In the genomic region with DNA sequence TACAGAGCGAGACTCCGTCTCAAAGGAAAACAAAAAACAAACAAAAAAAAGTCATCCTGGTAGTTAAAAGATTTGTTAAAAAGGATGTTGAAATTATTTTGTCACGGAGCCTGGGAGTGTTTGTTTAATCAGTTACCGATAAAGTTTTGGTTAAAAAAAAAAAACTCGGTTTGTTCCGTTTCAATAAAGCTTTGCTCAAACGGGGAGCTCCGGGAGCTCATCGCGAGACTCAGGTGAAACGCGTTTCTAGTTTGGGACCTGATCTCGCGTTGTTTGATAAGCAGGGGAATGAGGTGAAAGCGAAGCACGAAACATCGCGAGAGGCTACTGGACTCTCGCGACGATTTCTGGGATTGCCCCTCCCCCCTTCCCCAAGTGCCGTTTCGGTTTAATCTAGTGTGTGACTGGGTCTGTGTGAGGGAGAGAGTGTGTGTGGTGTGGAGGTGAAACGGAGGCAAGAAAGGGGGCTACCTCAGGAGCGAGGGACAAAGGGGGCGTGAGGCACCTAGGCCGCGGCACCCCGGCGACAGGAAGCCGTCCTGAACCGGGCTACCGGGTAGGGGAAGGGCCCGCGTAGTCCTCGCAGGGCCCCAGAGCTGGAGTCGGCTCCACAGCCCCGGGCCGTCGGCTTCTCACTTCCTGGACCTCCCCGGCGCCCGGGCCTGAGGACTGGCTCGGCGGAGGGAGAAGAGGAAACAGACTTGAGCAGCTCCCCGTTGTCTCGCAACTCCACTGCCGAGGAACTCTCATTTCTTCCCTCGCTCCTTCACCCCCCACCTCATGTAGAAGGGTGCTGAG, we compare ENCODE assay signal across 1 cellular context.
TF ChIP-seq lines count a peak whose summit lies in the region.

Gene CDK12, plus strand, starts transcription at position 374 of the 798 bp plus-strand sequence. CDS start 586 bp downstream, outside the sequence.

TF ChIP-seq in GM12878, 131 proteins besides CTCF, POLR2A, EP300 and RAD21 (continued from another document and continues in another):
- no peak; the same call in 1 of the 2 replicates for TF ChIP-seq CEBPZ (IDR thresholded peaks at IDR 0.05; ENCODE audit: low read depth, low read length)
- TF ChIP-seq FOS (IDR thresholded peaks at IDR 0.05; ENCODE audit: borderline replicate concordance, extremely low read depth, insufficient read length): no peak
- TF ChIP-seq, protein P1, sequence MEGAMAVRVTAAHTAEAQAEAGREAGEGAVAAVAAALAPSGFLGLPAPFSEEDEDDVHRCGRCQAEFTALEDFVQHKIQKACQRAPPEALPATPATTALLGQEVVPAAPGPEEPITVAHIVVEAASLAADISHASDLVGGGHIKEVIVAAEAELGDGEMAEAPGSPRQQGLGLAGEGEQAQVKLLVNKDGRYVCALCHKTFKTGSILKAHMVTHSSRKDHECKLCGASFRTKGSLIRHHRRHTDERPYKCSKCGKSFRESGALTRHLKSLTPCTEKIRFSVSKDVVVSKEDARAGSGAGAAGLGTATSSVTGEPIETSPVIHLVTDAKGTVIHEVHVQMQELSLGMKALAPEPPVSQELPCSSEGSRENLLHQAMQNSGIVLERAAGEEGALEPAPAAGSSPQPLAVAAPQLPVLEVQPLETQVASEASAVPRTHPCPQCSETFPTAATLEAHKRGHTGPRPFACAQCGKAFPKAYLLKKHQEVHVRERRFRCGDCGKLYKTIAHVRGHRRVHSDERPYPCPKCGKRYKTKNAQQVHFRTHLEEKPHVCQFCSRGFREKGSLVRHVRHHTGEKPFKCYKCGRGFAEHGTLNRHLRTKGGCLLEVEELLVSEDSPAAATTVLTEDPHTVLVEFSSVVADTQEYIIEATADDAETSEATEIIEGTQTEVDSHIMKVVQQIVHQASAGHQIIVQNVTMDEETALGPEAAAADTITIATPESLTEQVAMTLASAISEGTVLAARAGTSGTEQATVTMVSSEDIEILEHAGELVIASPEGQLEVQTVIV (IDR thresholded peaks at IDR 0.05; ENCODE audit: borderline replicate concordance, partially characterized antibody): peak; percentile 60
- peak; percentile 80; the same call in 1 of the 2 replicates for TF ChIP-seq MAX (IDR thresholded peaks at IDR 0.05; ENCODE audit: low read depth, low read length)
- TF ChIP-seq, protein P2, sequence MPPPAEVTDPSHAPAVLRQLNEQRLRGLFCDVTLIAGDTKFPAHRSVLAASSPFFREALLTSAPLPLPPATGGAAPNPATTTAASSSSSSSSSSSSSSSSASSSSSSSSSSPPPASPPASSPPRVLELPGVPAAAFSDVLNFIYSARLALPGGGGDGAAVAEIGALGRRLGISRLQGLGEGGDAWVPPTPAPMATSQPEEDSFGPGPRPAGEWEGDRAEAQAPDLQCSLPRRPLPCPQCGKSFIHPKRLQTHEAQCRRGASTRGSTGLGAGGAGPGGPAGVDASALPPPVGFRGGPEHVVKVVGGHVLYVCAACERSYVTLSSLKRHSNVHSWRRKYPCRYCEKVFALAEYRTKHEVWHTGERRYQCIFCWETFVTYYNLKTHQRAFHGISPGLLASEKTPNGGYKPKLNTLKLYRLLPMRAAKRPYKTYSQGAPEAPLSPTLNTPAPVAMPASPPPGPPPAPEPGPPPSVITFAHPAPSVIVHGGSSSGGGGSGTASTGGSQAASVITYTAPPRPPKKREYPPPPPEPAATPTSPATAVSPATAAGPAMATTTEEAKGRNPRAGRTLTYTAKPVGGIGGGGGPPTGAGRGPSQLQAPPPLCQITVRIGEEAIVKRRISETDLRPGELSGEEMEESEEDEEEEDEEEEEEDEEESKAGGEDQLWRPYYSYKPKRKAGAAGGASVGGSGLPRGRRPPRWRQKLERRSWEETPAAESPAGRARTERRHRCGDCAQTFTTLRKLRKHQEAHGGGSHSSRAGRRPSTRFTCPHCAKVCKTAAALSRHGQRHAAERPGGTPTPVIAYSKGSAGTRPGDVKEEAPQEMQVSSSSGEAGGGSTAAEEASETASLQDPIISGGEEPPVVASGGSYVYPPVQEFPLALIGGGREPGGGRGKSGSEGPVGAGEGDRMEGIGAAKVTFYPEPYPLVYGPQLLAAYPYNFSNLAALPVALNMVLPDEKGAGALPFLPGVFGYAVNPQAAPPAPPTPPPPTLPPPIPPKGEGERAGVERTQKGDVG (CRISPR knock-in tag; IDR thresholded peaks at IDR 0.05): no peak
- TF ChIP-seq SP1 (IDR thresholded peaks at IDR 0.05; ENCODE audit: low read depth, low read length): peak; percentile 42
- TF ChIP-seq ZSCAN29 (IDR thresholded peaks at IDR 0.05): no peak
- TF ChIP-seq IRF4 (IDR thresholded peaks at IDR 0.05; ENCODE audit: low read depth, low read length): peak; percentile 75; the same call in 1 of the 2 replicates
- TF ChIP-seq ASH2L (IDR thresholded peaks at IDR 0.05; ENCODE audit: borderline replicate concordance, low read depth): no peak; the same call in 1 of the 2 replicates
- no peak for TF ChIP-seq ZZZ3 (IDR thresholded peaks at IDR 0.05; ENCODE audit: control insufficient read depth, insufficient read length, low read depth)
- TF ChIP-seq, protein P3, sequence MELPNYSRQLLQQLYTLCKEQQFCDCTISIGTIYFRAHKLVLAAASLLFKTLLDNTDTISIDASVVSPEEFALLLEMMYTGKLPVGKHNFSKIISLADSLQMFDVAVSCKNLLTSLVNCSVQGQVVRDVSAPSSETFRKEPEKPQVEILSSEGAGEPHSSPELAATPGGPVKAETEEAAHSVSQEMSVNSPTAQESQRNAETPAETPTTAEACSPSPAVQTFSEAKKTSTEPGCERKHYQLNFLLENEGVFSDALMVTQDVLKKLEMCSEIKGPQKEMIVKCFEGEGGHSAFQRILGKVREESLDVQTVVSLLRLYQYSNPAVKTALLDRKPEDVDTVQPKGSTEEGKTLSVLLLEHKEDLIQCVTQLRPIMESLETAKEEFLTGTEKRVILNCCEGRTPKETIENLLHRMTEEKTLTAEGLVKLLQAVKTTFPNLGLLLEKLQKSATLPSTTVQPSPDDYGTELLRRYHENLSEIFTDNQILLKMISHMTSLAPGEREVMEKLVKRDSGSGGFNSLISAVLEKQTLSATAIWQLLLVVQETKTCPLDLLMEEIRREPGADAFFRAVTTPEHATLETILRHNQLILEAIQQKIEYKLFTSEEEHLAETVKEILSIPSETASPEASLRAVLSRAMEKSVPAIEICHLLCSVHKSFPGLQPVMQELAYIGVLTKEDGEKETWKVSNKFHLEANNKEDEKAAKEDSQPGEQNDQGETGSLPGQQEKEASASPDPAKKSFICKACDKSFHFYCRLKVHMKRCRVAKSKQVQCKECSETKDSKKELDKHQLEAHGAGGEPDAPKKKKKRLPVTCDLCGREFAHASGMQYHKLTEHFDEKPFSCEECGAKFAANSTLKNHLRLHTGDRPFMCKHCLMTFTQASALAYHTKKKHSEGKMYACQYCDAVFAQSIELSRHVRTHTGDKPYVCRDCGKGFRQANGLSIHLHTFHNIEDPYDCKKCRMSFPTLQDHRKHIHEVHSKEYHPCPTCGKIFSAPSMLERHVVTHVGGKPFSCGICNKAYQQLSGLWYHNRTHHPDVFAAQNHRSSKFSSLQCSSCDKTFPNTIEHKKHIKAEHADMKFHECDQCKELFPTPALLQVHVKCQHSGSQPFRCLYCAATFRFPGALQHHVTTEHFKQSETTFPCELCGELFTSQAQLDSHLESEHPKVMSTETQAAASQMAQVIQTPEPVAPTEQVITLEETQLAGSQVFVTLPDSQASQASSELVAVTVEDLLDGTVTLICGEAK (IDR thresholded peaks at IDR 0.05; ENCODE audit: borderline replicate concordance): peak; percentile 100
- TF ChIP-seq E2F8 (IDR thresholded peaks at IDR 0.05; ENCODE audit: low read depth, partially characterized antibody): peak; percentile 72
- TF ChIP-seq, protein P4, sequence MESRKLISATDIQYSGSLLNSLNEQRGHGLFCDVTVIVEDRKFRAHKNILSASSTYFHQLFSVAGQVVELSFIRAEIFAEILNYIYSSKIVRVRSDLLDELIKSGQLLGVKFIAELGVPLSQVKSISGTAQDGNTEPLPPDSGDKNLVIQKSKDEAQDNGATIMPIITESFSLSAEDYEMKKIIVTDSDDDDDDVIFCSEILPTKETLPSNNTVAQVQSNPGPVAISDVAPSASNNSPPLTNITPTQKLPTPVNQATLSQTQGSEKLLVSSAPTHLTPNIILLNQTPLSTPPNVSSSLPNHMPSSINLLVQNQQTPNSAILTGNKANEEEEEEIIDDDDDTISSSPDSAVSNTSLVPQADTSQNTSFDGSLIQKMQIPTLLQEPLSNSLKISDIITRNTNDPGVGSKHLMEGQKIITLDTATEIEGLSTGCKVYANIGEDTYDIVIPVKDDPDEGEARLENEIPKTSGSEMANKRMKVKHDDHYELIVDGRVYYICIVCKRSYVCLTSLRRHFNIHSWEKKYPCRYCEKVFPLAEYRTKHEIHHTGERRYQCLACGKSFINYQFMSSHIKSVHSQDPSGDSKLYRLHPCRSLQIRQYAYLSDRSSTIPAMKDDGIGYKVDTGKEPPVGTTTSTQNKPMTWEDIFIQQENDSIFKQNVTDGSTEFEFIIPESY (IDR thresholded peaks at IDR 0.05): peak; percentile 80; the same call in 1 of the 2 replicates
- TF ChIP-seq, protein P5, sequence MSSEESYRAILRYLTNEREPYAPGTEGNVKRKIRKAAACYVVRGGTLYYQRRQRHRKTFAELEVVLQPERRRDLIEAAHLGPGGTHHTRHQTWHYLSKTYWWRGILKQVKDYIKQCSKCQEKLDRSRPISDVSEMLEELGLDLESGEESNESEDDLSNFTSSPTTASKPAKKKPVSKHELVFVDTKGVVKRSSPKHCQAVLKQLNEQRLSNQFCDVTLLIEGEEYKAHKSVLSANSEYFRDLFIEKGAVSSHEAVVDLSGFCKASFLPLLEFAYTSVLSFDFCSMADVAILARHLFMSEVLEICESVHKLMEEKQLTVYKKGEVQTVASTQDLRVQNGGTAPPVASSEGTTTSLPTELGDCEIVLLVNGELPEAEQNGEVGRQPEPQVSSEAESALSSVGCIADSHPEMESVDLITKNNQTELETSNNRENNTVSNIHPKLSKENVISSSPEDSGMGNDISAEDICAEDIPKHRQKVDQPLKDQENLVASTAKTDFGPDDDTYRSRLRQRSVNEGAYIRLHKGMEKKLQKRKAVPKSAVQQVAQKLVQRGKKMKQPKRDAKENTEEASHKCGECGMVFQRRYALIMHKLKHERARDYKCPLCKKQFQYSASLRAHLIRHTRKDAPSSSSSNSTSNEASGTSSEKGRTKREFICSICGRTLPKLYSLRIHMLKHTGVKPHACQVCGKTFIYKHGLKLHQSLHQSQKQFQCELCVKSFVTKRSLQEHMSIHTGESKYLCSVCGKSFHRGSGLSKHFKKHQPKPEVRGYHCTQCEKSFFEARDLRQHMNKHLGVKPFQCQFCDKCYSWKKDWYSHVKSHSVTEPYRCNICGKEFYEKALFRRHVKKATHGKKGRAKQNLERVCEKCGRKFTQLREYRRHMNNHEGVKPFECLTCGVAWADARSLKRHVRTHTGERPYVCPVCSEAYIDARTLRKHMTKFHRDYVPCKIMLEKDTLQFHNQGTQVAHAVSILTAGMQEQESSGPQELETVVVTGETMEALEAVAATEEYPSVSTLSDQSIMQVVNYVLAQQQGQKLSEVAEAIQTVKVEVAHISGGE (CRISPR knock-in tag; IDR thresholded peaks at IDR 0.05): 0 out of 2 replicates have a peak, but pooled peaks have one; percentile 16
- TF ChIP-seq SMARCA5 (IDR thresholded peaks at IDR 0.05): no peak; the same call in 1 of the 2 replicates
- peak; percentile 72 for TF ChIP-seq POLR2AphosphoS2 (IDR thresholded peaks at IDR 0.05; ENCODE audit: low read depth, low read length)
- TF ChIP-seq CHD4 (IDR thresholded peaks at IDR 0.05): no peak
- peak; percentile 62 for TF ChIP-seq SKIL (IDR thresholded peaks at IDR 0.05; ENCODE audit: low read depth, poor library complexity, severe bottlenecking)
